Comparison of ENCODE assay signal across 12 cellular contexts in the genomic region with DNA sequence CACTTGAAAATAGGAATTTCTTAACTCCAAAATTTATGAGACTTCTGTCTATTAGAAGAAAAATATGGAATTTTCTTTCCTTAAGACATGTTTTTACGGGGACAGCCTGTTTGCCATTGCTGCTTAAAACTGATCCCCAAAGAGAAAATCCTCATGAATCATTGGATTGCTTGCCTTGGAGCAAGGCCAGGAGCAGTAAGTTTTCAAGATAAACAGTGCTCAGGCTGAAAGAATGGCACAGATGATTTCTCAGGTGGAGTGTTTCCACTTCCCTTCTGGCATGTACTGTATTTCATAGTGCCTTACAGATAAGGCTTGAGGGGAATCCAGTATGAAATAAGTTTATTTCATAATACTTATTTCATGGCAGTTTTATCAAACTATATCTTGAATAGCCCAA.
A peak's percentile ranks its signal among the peaks of the same experiment; 100 is the strongest.
DNase-seq lines count a peak whose midpoint lies in the region; ATAC-seq, FAIRE-seq and TF ChIP-seq lines count a peak whose summit lies in the region.
"Had no signal": no experiment of that assay in that cellular context is flagged by ENCODE, and none has a peak within 500 bp of the region (broad histone marks: within the 10 kb centered on the region; RNA-seq: fewer than 3 reads in every experiment).

No MANE protein-coding gene starts in this region.

- H3K27me3 ChIP-seq in pancreas (no peaks in the 10 kb centered on the region), suprapubic skin (no peaks in the 10 kb centered on the region)

- no peak for TF ChIP-seq EP300 in suprapubic skin (IDR thresholded peaks at IDR 0.05)

- TF ChIP-seq POLR2A in suprapubic skin (IDR thresholded peaks at IDR 0.05) = no peak

- no peaks in the 10 kb centered on the region for H3K4me1 Mint-ChIP-seq in naive thymus-derived CD8-positive, alpha-beta T cell

- no peaks in the 10 kb centered on the region for H3K36me3 Mint-ChIP-seq in naive thymus-derived CD8-positive, alpha-beta T cell

- intact Hi-C loops in pancreas (cut with DNase I) = no loop called here

- H3K9me3 Mint-ChIP-seq in naive thymus-derived CD8-positive, alpha-beta T cell = peaks cover 0 to 9% (median 5%) of the 10 kb centered on the region in 9 donors

- H3K27me3 Mint-ChIP-seq in naive thymus-derived CD8-positive, alpha-beta T cell = peaks cover 0 to 10% (median 3%) of the 10 kb centered on the region in 5 donors
- H3K27me3 Mint-ChIP-seq: natural killer cell treated with Interleukin-12 subunit alpha and Interleukin-12 subunit beta and Interleukin-15 and Interleukin-18, amount 100 ng/mL, for 72 hours had no signal

- POLR2A ChIA-PET in naive thymus-derived CD8-positive, alpha-beta T cell (lab: Charles Lee) = no interaction called here

- peak overlapping the region in 1 of 4 donors; percentile 5 for H3K27ac ChIP-seq in pancreas
- H3K27ac ChIP-seq in suprapubic skin = no peak overlapping the region

- H3K4me1 ChIP-seq in pancreas = peaks cover 6 to 11% (median 8%) of the 10 kb centered on the region in 3 donors
- no peaks in the 10 kb centered on the region for H3K4me1 ChIP-seq in suprapubic skin

- no peak overlapping the region for H3K4me3 Mint-ChIP-seq in naive thymus-derived CD8-positive, alpha-beta T cell
- H3K4me3 Mint-ChIP-seq: activated CD8-positive, alpha-beta T cell treated with anti-CD3 and anti-CD28 coated beads, Interleukin-2, amount 10 ng/mL, durations not matched to agents 7 days and 5 days; natural killer cell treated with Interleukin-12 subunit alpha and Interleukin-12 subunit beta and Interleukin-15 and Interleukin-18, amount 100 ng/mL, for 72 hours had no signal

- WGBS in pancreas, 2 donors = 10 to 12% methylated on average over 1 of the region's 1 CpG
- WGBS in suprapubic skin = 17% methylated on average over 1 of the region's 1 CpG

- DNase-seq in EH (ENCODE audit: low read depth) = peak; percentile 79
- peak; percentile 73 for DNase-seq in NCI-H69 (lab: John Stamatoyannopoulos, UW)
- DNase-seq in fibroblast of gingiva (ENCODE audit: low read depth) = peak; percentile 44
- DNase-seq in pancreas = peak in 4 of 6 donors; percentile 33 to 48 (median 34)
- no peak for DNase-seq in naive thymus-derived CD8-positive, alpha-beta T cell
- DNase-seq in superior temporal gyrus (ENCODE audit: extremely low spot score) = no peak
- DNase-seq in suprapubic skin (ENCODE audit: low spot score in 2 of 2) = no peak
- DNase-seq: activated CD8-positive, alpha-beta T cell treated with anti-CD3 and anti-CD28 coated beads, Interleukin-2, amount 10 ng/mL, durations not matched to agents 7 days and 5 days; glutamatergic neuron; NCI-H2029 had no signal

- H3K36me3 ChIP-seq in pancreas (no peaks in the 10 kb centered on the region), suprapubic skin (no peaks in the 10 kb centered on the region)

- FAIRE-seq in pancreas (lab: Jason Lieb, UNC) = no peak

- H3K4me3 ChIP-seq in pancreas (no peak overlapping the region), suprapubic skin (no peak overlapping the region)

- no peaks in the 10 kb centered on the region for H3K9me3 ChIP-seq in pancreas
- H3K9me3 ChIP-seq in suprapubic skin = no peaks in the 10 kb centered on the region

- ATAC-seq in pancreas (peak; percentile 77 to 95 (median 94)), HG03039 (IDR thresholded peaks at IDR 0.05; ENCODE audit: unreplicated experiment) (no peak)
- no peak for ATAC-seq in naive thymus-derived CD8-positive, alpha-beta T cell
- ATAC-seq: activated CD8-positive, alpha-beta T cell treated with anti-CD3 and anti-CD28 coated beads, Interleukin-2, amount 10 ng/mL, durations not matched to agents 7 days and 5 days; natural killer cell treated with Interleukin-12 subunit alpha and Interleukin-12 subunit beta and Interleukin-15 and Interleukin-18, amount 100 ng/mL, for 72 hours had no signal

- TF ChIP-seq CTCF in pancreas (IDR thresholded peaks at IDR 0.05) (no peak), suprapubic skin (IDR thresholded peaks at IDR 0.05) (no peak)

- H3K27ac Mint-ChIP-seq in naive thymus-derived CD8-positive, alpha-beta T cell = no peak overlapping the region
- H3K27ac Mint-ChIP-seq: activated CD8-positive, alpha-beta T cell treated with anti-CD3 and anti-CD28 coated beads, Interleukin-2, amount 10 ng/mL, durations not matched to agents 7 days and 5 days; natural killer cell treated with Interleukin-12 subunit alpha and Interleukin-12 subunit beta and Interleukin-15 and Interleukin-18, amount 100 ng/mL, for 72 hours had no signal

Comparison
In these comparisons a context has a peak if more than half of its experiments do, and no peak if none do; other contexts are left out.
1. DNase-seq: peak in EH (single experiment), NCI-H69 (single experiment), fibroblast of gingiva (single experiment) and pancreas (4 of 6); none in naive thymus-derived CD8-positive, alpha-beta T cell (0 of 10), superior temporal gyrus (single experiment) and suprapubic skin (0 of 2).
2. ATAC-seq: peak in pancreas (4 of 4); none in naive thymus-derived CD8-positive, alpha-beta T cell (0 of 2) and HG03039 (single experiment).